22 cellular contexts compared by ENCODE assay signal in genomic region chr20:58296328-58296837, GRCh38. TPM values are rescaled to one million over a fixed set of nuclear protein-coding genes. Genes with fewer than 3 reads are reported as not detected.
DNase-seq lines count a peak whose midpoint lies in the region; ATAC-seq, FAIRE-seq and TF ChIP-seq lines count a peak whose summit lies in the region.
"Had no signal": no experiment of that assay in that cellular context is flagged by ENCODE, and none has a peak within 500 bp of the region (broad histone marks: within the 10 kb centered on the region; RNA-seq: fewer than 3 reads in every experiment).

No MANE protein-coding gene starts in this region.

- H3K4me2 ChIP-seq in HepG2 (ENCODE audit: low read depth, low read length): no peak overlapping the region
- H3K4me2 ChIP-seq: BLaER1, GM23338 had no signal

- no peaks in the 10 kb centered on the region for H4K20me1 ChIP-seq in HepG2 (ENCODE audit: insufficient read depth, low read length)

- H2AFZ ChIP-seq in HepG2 (ENCODE audit: low read length): no peak overlapping the region
- H2AFZ ChIP-seq: GM23338 had no signal

- H3K27ac ChIP-seq in HepG2 (ENCODE audit: extremely low read length, insufficient read depth, low read length): no peak overlapping the region
- H3K27ac ChIP-seq in right lobe of liver: no peak overlapping the region
- H3K27ac ChIP-seq in RWPE2 (ENCODE audit: poor library complexity, severe bottlenecking): no peak overlapping the region
- H3K27ac ChIP-seq: BLaER1, HL-60 had no signal

- no peak overlapping the region for H3K9ac ChIP-seq in HepG2 (ENCODE audit: insufficient read depth, low read depth, low read length)
- H3K9ac ChIP-seq: BLaER1 had no signal

- TF ChIP-seq RAD21 in HepG2 (CRISPR knock-in tag; IDR thresholded peaks at IDR 0.05): no peak

- intact Hi-C loops in HepG2 (cut with micrococcal nuclease; ENCODE audit: unreplicated experiment) (no loop called here), right lobe of liver (cut with DNase I) (no loop called here)
- intact Hi-C loops in activated CD4-positive, alpha-beta memory T cell treated with anti-CD3 and anti-CD28 coated beads for 36 hours (cut with micrococcal nuclease): no loop called here

- no peaks in the 10 kb centered on the region for H3K36me3 ChIP-seq in HepG2 (replicated peaks in 1 of 2; ENCODE audit: control insufficient read depth in 1 of 2, insufficient read depth in 2 of 2, low read length in 2 of 2)
- H3K36me3 ChIP-seq in right lobe of liver: no peaks in the 10 kb centered on the region
- H3K36me3 ChIP-seq in RWPE2 (ENCODE audit: low read depth): peaks cover 9% of the 10 kb centered on the region; the same call in 1 of the 2 replicates
- H3K36me3 ChIP-seq: BLaER1 had no signal

- peaks cover 11% of the 10 kb centered on the region for H3K36me3 Mint-ChIP-seq in nephron (ENCODE audit: low read depth)
- H3K36me3 Mint-ChIP-seq in activated CD4-positive, alpha-beta memory T cell treated with anti-CD3 and anti-CD28 coated beads for 36 hours: no peaks in the 10 kb centered on the region

- H3K4me1 ChIP-seq in HepG2 (ENCODE audit: insufficient read depth, low read length) (peaks cover 29% of the 10 kb centered on the region), right lobe of liver (peaks cover 0 to 5% (median 0%) of the 10 kb centered on the region in 4 donors), RWPE2 (ENCODE audit: insufficient read depth, poor library complexity, severe bottlenecking) (peaks cover 9% of the 10 kb centered on the region)
- H3K4me1 ChIP-seq: BLaER1 had no signal

- peaks cover 6% of the 10 kb centered on the region for H3K27me3 Mint-ChIP-seq in nephron (ENCODE audit: low read depth)
- no peaks in the 10 kb centered on the region for H3K27me3 Mint-ChIP-seq in activated CD4-positive, alpha-beta memory T cell treated with anti-CD3 and anti-CD28 coated beads for 36 hours
- H3K27me3 Mint-ChIP-seq: CD4-positive, alpha-beta memory T cell had no signal

- H3K27me3 ChIP-seq in HepG2 (ENCODE audit: control insufficient read depth in 1 of 2, insufficient read depth in 2 of 2, low read length in 2 of 2): 0 out of 5 replicates have a peak, but pooled peaks cover 0 to 2% of the 10 kb centered on the region in 2 experiments
- H3K27me3 ChIP-seq in right lobe of liver: no peaks in the 10 kb centered on the region
- H3K27me3 ChIP-seq in RWPE2 (ENCODE audit: insufficient read depth, poor library complexity, severe bottlenecking): no peaks in the 10 kb centered on the region
- H3K27me3 ChIP-seq: BLaER1 had no signal

- TF ChIP-seq CTCF in HepG2 (CRISPR knock-in tag; IDR thresholded peaks at IDR 0.05) (no peak), right lobe of liver (IDR thresholded peaks at IDR 0.05) (no peak), RWPE2 (IDR thresholded peaks at IDR 0.05; ENCODE audit: poor library complexity, severe bottlenecking) (no peak), nephron (IDR thresholded peaks at IDR 0.05; ENCODE audit: unreplicated experiment in 3 of 3) (no peak)

- H3K4me3 ChIP-seq in HepG2 (replicated peaks in 1 of 3; ENCODE audit: insufficient read depth in 1 of 3, low read depth in 2 of 3, low read length in 3 of 3): no peak overlapping the region
- no peak overlapping the region for H3K4me3 ChIP-seq in right lobe of liver
- no peak overlapping the region for H3K4me3 ChIP-seq in RWPE2 (ENCODE audit: severe bottlenecking)
- H3K4me3 ChIP-seq: BLaER1, GM12878, GM23338 had no signal

- no peak for TF ChIP-seq EP300 in HepG2 (IDR thresholded peaks at IDR 0.05; ENCODE audit: low read depth in 2 of 2, low read length in 2 of 2)
- TF ChIP-seq EP300 in HepG2 (CRISPR knock-in tag; IDR thresholded peaks at IDR 0.05; ENCODE audit: borderline replicate concordance): no peak

- H3K27ac Mint-ChIP-seq in nephron: peak overlapping the region in 2 of 3 experiments; percentile 52 to 59
- H3K27ac Mint-ChIP-seq in activated CD4-positive, alpha-beta memory T cell treated with anti-CD3 and anti-CD28 coated beads for 36 hours: no peak overlapping the region
- H3K27ac Mint-ChIP-seq: CD14-positive monocyte, GM23338, HFFc6 had no signal

- no TSS peak for BruUV-seq in HepG2 (replicated peaks; lab: Mats Ljungman, UMichigan)

- no peak overlapping the region for H3K4me3 Mint-ChIP-seq in nephron
- no peak overlapping the region for H3K4me3 Mint-ChIP-seq in activated CD4-positive, alpha-beta memory T cell treated with anti-CD3 and anti-CD28 coated beads for 36 hours
- H3K4me3 Mint-ChIP-seq: CD14-positive monocyte; CD4-positive, alpha-beta memory T cell; GM23338; HFFc6 had no signal

- no peak for FAIRE-seq in HepG2 (lab: Jason Lieb, UNC)
- FAIRE-seq: GM19239 had no signal

- POLR2A ChIA-PET in HepG2 (lab: Yijun Ruan, JAX): interaction anchor here (1.2 kb wide), 1 partner anchor 14 kb away, joined by 3 read pairs; no protein-coding TSS in a partner anchor
- POLR2A ChIA-PET in activated CD4-positive, alpha-beta memory T cell treated with anti-CD3 and anti-CD28 coated beads for 36 hours (lab: Charles Lee): interaction anchor here (0.6 kb wide), 1 partner anchor 10 kb away, joined by 3 read pairs; no protein-coding TSS in a partner anchor

- H3K4me1 Mint-ChIP-seq in nephron: peaks cover 22% of the 10 kb centered on the region
- H3K4me1 Mint-ChIP-seq in activated CD4-positive, alpha-beta memory T cell treated with anti-CD3 and anti-CD28 coated beads for 36 hours (ENCODE audit: low read depth): peaks cover 6% of the 10 kb centered on the region
- H3K4me1 Mint-ChIP-seq: CD14-positive monocyte had no signal

- CTCF ChIA-PET in HepG2 (lab: Yijun Ruan, JAX; ENCODE audit: low intra/inter-chr PET ratio, low total read pairs): no interaction called here
- CTCF ChIA-PET in activated CD4-positive, alpha-beta memory T cell treated with anti-CD3 and anti-CD28 coated beads for 36 hours (lab: Charles Lee): interaction anchor here (1.2 kb wide), 1 partner anchor 10 kb away, joined by 3 read pairs; no protein-coding TSS in a partner anchor

- DNase-seq in HepG2 (ENCODE audit: low spot score) (no peak), right lobe of liver (no peak), NCI-H187 treated with DMSO at 0.1 percent for 48 hours (lab: John Stamatoyannopoulos, UW) (peak; percentile 43), RWPE2 (ENCODE audit: low spot score) (no peak), HuH-7.5 (ENCODE audit: low spot score) (no peak), ureter (ENCODE audit: low spot score) (no peak)
- DNase-seq in activated CD4-positive, alpha-beta memory T cell treated with anti-CD3 and anti-CD28 coated beads for 36 hours: no peak
- DNase-seq: 8988T; Calu3; CD4-positive, alpha-beta memory T cell; DMS79 treated with DMSO at 0.1 percent for 48 hours; EL; H7; HFFc6 had no signal

- H3K79me2 ChIP-seq in HepG2 (ENCODE audit: insufficient read depth, low read length): no peaks in the 10 kb centered on the region

- 17% methylated on average over 5 of the region's 5 CpGs for WGBS in HepG2 (ENCODE audit: low lambda C conversion rate)
- WGBS in right lobe of liver (ENCODE audit: insufficient coverage, low coverage, low lambda C conversion rate, missing lambda C conversion rate): no CpG with 5 or more reads among the region's 5 CpGs

- TF ChIP-seq POLR2A in HepG2 (IDR thresholded peaks at IDR 0.05; ENCODE audit: insufficient read depth in 1 of 2, low read depth in 2 of 2, low read length in 2 of 2) (no peak), right lobe of liver (IDR thresholded peaks at IDR 0.05) (no peak)

- ATAC-seq in HepG2: peak; percentile 67
- ATAC-seq in right lobe of liver: no peak
- peak; percentile 22; the same call in 2 of the 3 replicates for ATAC-seq in RWPE2 (ENCODE audit: low read depth)
- ATAC-seq: GM12878, GM23338, HCT116 had no signal

- no peaks in the 10 kb centered on the region for H3K9me3 ChIP-seq in HepG2 (ENCODE audit: low read length)
- H3K9me3 ChIP-seq in right lobe of liver: no peaks in the 10 kb centered on the region
- H3K9me3 ChIP-seq in RWPE2 (ENCODE audit: severe bottlenecking): no peaks in the 10 kb centered on the region
- H3K9me3 ChIP-seq: BLaER1 had no signal

- in situ Hi-C loops in HepG2 (cut with HindIII; ENCODE audit: extremely low pct_ligation_motif_present, low pct_unique_long_range_greater_than_20kb): no loop called here

- H3K9me3 Mint-ChIP-seq in nephron: peaks cover 2% of the 10 kb centered on the region
- no peaks in the 10 kb centered on the region for H3K9me3 Mint-ChIP-seq in activated CD4-positive, alpha-beta memory T cell treated with anti-CD3 and anti-CD28 coated beads for 36 hours
- H3K9me3 Mint-ChIP-seq: CD14-positive monocyte; CD4-positive, alpha-beta memory T cell; HFFc6 had no signal

TF ChIP-seq in HepG2, 621 proteins besides CTCF, POLR2A, EP300 and RAD21 (continues in another document):
- TF ChIP-seq RBM22 (optimal IDR thresholded peaks at IDR 0.05; ENCODE audit: low read length): no peak
- no peak for TF ChIP-seq KLF16 (CRISPR knock-in tag; IDR thresholded peaks at IDR 0.05)
- TF ChIP-seq ZNF335 (CRISPR knock-in tag; IDR thresholded peaks at IDR 0.05): no peak
- no peak for TF ChIP-seq MYC (CRISPR knock-in tag; IDR thresholded peaks at IDR 0.05; ENCODE audit: borderline replicate concordance)

RNA-seq across cellular contexts. Expression of gene RAB22A, which starts 13.1 kb away (rescaled TPM):
- 11.2 and 16.2 TPM in 2 replicates for total RNA-seq in HepG2 (2016; rRNA removed; fragmentation: Illumina TruSeq; extraction: Trizol)
- 3.2 TPM in 2 replicates for total RNA-seq in HepG2 (2016; cell fraction: cytosol; rRNA removed; fragmentation: Illumina TruSeq; extraction: Trizol; ENCODE audit: low read depth)
- total RNA-seq in HepG2 (2016; cell fraction: insoluble cytoplasmic fraction; rRNA removed; fragmentation: Illumina TruSeq; extraction: Trizol): 11.4 and 14.3 TPM in 2 replicates
- total RNA-seq in HepG2 (2016; cell fraction: membrane; rRNA removed; fragmentation: Illumina TruSeq; extraction: Trizol): 12.0 and 12.3 TPM in 2 replicates
- total RNA-seq in HepG2 (2016; cell fraction: nucleus; rRNA removed; fragmentation: Illumina TruSeq; extraction: Trizol): 10.4 and 11.0 TPM in 2 replicates
- polyA plus RNA-seq in HepG2 (2011; rRNA removed): 10.6 and 10.7 TPM in 2 replicates
- polyA plus RNA-seq in HepG2 (2011; cell fraction: cytosol; rRNA removed): 4.3 and 7.7 TPM in 2 replicates
- 9.1 and 10.7 TPM in 2 replicates for polyA plus RNA-seq in HepG2 (2011; cell fraction: nucleus; rRNA removed)
- polyA plus RNA-seq in HepG2 (2012): 8.1 and 8.6 TPM in 2 replicates
- 3.2 and 4.1 TPM in 2 replicates for polyA plus RNA-seq in HepG2 (2016; cell fraction: cytosol; fragmentation: Illumina TruSeq; extraction: Trizol; ENCODE audit: low read depth)
- polyA plus RNA-seq in HepG2 (2016; cell fraction: insoluble cytoplasmic fraction; fragmentation: Illumina TruSeq; extraction: Trizol; ENCODE audit: low read depth): 11.4 and 11.5 TPM in 2 replicates
- 8.1 and 10.1 TPM in 2 replicates for polyA plus RNA-seq in HepG2 (2016; cell fraction: membrane; fragmentation: Illumina TruSeq; extraction: Trizol; ENCODE audit: low read depth)
- 12.2 and 13.1 TPM in 2 replicates for polyA plus RNA-seq in HepG2 (2016; cell fraction: nucleus; fragmentation: Illumina TruSeq; extraction: Trizol; ENCODE audit: insufficient read depth, low read depth)
- polyA minus RNA-seq in HepG2 (2011; rRNA and poly(A)+ RNA removed; ENCODE audit: low replicate concordance): 22.2 and 25.1 TPM in 2 replicates
- polyA minus RNA-seq in HepG2 (2011; cell fraction: cytosol; rRNA and poly(A)+ RNA removed): 9.8 and 13.5 TPM in 2 replicates
- polyA minus RNA-seq in HepG2 (2011; cell fraction: nucleus; rRNA and poly(A)+ RNA removed): 32.2 and 33.1 TPM in 2 replicates
- total RNA-seq in right lobe of liver: 10 to 100 TPM in 2 of 6 experiments, 1 to 10 TPM in 4; 7.4 to 11.6 (median 9.5) TPM
- total RNA-seq in activated CD4-positive, alpha-beta memory T cell treated with anti-CD3 and anti-CD28 coated beads for 36 hours: 10 to 100 TPM; 10.5 to 12.0 TPM
- total RNA-seq in ureter: 21.3 TPM

Comparison
In these comparisons a context has a peak if more than half of its experiments do, and no peak if none do; other contexts are left out.
1. ATAC-seq: peak in HepG2 (single experiment) and RWPE2 (single experiment); none in right lobe of liver (0 of 4).